In the genomic region with DNA sequence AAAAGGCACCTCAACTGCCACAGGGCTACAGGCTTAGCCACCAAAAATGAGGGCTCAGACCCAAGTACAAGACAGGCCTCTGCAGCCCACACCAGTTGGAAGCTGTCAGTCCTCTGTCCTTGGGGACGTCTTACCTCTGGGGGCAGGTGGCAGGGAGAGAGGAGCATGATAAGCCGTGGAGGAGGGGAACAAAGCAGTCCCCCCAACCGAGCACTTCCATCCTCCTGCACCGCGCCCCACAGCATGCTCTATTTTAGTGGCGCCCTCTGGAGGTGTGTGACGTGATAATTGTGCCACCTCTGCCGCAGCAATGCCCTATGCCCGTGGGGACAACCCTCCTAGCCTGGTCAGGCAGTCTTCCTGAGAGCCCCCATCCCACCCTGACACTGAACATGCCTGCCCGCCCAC, we compare ENCODE assay signal across 7 cellular contexts. TPM values are rescaled to one million over a fixed set of nuclear protein-coding genes. Genes with fewer than 3 reads are reported as not detected.
DNase-seq lines count a peak whose midpoint lies in the region; FAIRE-seq and TF ChIP-seq lines count a peak whose summit lies in the region.

No MANE protein-coding gene starts in this region.

- no peak overlapping the region for H3K27ac ChIP-seq in astrocyte (ENCODE audit: low read depth, low read length)

- H3K4me2 ChIP-seq in astrocyte (ENCODE audit: low read length), result no peak overlapping the region

- H3K27ac Mint-ChIP-seq in astrocyte (ENCODE audit: unreplicated experiment) (no peak overlapping the region), progenitor cell of endocrine pancreas (no peak overlapping the region)

- H3K4me1 Mint-ChIP-seq in astrocyte (ENCODE audit: low read depth, unreplicated experiment) (peaks cover 27% of the 10 kb centered on the region), progenitor cell of endocrine pancreas (ENCODE audit: low read depth) (peaks cover 3% of the 10 kb centered on the region)

- no peaks in the 10 kb centered on the region for H4K20me1 ChIP-seq in astrocyte (ENCODE audit: insufficient read depth, low read length)

- H3K27me3 Mint-ChIP-seq in astrocyte (ENCODE audit: low read depth, unreplicated experiment) (no peaks in the 10 kb centered on the region), progenitor cell of endocrine pancreas (no peaks in the 10 kb centered on the region)

- peak; percentile 12 for TF ChIP-seq CTCF in astrocyte (IDR thresholded peaks at IDR 0.05; ENCODE audit: insufficient read depth, low read depth, low read length)
- peak; percentile 42 for TF ChIP-seq CTCF in progenitor cell of endocrine pancreas (IDR thresholded peaks at IDR 0.05; ENCODE audit: unreplicated experiment)

- no peaks in the 10 kb centered on the region for H3K9me3 ChIP-seq in astrocyte (ENCODE audit: insufficient read depth, low read depth, low read length)

- H3K4me3 Mint-ChIP-seq in astrocyte (ENCODE audit: unreplicated experiment) (no peak overlapping the region), progenitor cell of endocrine pancreas (ENCODE audit: low read depth) (no peak overlapping the region)

- no peaks in the 10 kb centered on the region for H3K36me3 ChIP-seq in astrocyte (ENCODE audit: insufficient read depth, low read length)

- FAIRE-seq in astrocyte (lab: Jason Lieb, UNC), result no peak

- H3K36me3 Mint-ChIP-seq in astrocyte (ENCODE audit: low read depth, unreplicated experiment) (peaks cover 21% of the 10 kb centered on the region), progenitor cell of endocrine pancreas (ENCODE audit: insufficient read depth) (peaks cover 9% of the 10 kb centered on the region)

- H3K4me3 ChIP-seq in astrocyte (ENCODE audit: insufficient read depth, low read depth, low read length), result no peak overlapping the region

- peak; percentile 34 for DNase-seq in ELF-1 (ENCODE audit: low read depth, low spot score)
- peak; percentile 37 to 56 for DNase-seq in Kasumi-1 (lab: John Stamatoyannopoulos, UW)
- no peak for DNase-seq in astrocyte (ENCODE audit: low read depth)
- no peak for DNase-seq in progenitor cell of endocrine pancreas (ENCODE audit: low spot score, unreplicated experiment)
- DNase-seq in hypothalamus (lab: John Stamatoyannopoulos, UW), result no peak
- no peak for DNase-seq in AG08396 (ENCODE audit: low spot score)
- no peak for DNase-seq in COLO829 (ENCODE audit: low spot score)

- H3K27me3 ChIP-seq in astrocyte (ENCODE audit: insufficient read depth, low read length), result no peaks in the 10 kb centered on the region

- no peak overlapping the region for H2AFZ ChIP-seq in astrocyte (ENCODE audit: low read depth, low read length)

- H3K9me3 Mint-ChIP-seq in astrocyte (ENCODE audit: unreplicated experiment) (no peaks in the 10 kb centered on the region), progenitor cell of endocrine pancreas (ENCODE audit: low read depth) (no peaks in the 10 kb centered on the region)

- H3K9ac ChIP-seq in astrocyte (ENCODE audit: low read length), result no peak overlapping the region

- H3K79me2 ChIP-seq in astrocyte (ENCODE audit: insufficient read depth, low read length), result no peaks in the 10 kb centered on the region

- peaks cover 30% of the 10 kb centered on the region for H3K4me1 ChIP-seq in astrocyte (ENCODE audit: insufficient read depth, low read length)

RNA-seq across cellular contexts. Expression of gene G6PC3, which starts 13.6 kb away (rescaled TPM):
- 94.5 and 98.5 TPM in 2 replicates for total RNA-seq in astrocyte
- 57.3 and 58.7 TPM in 2 replicates for total RNA-seq in progenitor cell of endocrine pancreas

RNA-seq across cellular contexts. Expression of gene LSM12, which starts 17.7 kb away (rescaled TPM):
- total RNA-seq in astrocyte (77.0 and 90.5 TPM in 2 replicates), progenitor cell of endocrine pancreas (54.1 and 55.4 TPM in 2 replicates)

RNA-seq across cellular contexts. Expression of gene HDAC5, which starts 39.3 kb away (rescaled TPM):
- 18.7 and 21.6 TPM in 2 replicates for total RNA-seq in astrocyte
- total RNA-seq in progenitor cell of endocrine pancreas, result 39.0 and 41.3 TPM in 2 replicates

RNA-seq across cellular contexts. Expression of gene HROB, which starts 57.6 kb away (rescaled TPM):
- total RNA-seq in astrocyte, result 1.6 and 2.3 TPM in 2 replicates
- total RNA-seq in progenitor cell of endocrine pancreas, result 10.1 and 12.8 TPM in 2 replicates

Comparison
In these comparisons a context has a peak if more than half of its experiments do, and no peak if none do; other contexts are left out.
1. DNase-seq: peak in ELF-1 (single experiment) and Kasumi-1 (2 of 2); none in astrocyte (single experiment), progenitor cell of endocrine pancreas (single experiment), hypothalamus (0 of 51), AG08396 (single experiment) and COLO829 (single experiment).